In the genomic region with DNA sequence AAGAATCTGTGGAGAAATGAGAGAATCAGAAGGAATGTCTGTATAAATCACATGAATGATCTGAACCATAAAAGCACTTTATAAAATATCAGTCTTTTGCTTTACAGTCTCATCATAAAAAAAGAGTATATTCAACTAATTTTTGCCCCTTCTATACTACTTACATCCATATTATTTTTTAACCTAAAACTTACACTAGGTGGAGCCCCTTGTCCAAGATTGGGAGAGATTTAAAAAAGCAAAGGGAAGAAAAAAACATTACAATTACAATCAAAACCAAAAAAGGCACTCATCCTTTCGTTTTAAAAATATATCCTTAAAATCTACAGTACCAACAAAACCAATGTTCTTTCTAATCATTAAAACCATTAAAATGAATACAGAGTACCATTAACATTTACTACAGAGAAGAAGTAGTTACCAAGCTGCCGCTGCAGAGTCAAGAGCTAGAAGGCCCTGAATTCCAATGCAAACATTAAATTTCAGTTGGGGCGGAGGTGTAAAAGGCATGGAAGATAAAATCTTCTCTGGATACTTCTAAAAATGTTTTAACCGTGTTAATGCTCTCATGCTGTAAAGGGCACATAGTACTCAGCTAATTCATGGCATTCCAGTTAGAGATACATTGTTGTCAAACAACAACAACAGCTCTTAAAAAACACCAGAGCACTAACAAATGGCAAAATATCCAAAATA, we compare ENCODE assay signal across 8 cellular contexts. TPM values are rescaled to one million over a fixed set of nuclear protein-coding genes. Genes with fewer than 3 reads are reported as not detected.
DNase-seq lines count a peak whose midpoint lies in the region; ATAC-seq lines count a peak whose summit lies in the region.

No MANE protein-coding gene starts in this region.

- intact Hi-C loops in sciatic nerve (cut with DNase I): no loop called here

- peak; percentile 6 for DNase-seq in NCI-H1436 (lab: John Stamatoyannopoulos, UW)
- no peak for DNase-seq in NCI-H1436 treated with DMSO at 0.1 percent for 48 hours (lab: John Stamatoyannopoulos, UW)
- DNase-seq in NCI-H2196 treated with DMSO at 0.1 percent for 48 hours (lab: John Stamatoyannopoulos, UW; ENCODE audit: unreplicated experiment): peak; percentile 6
- DNase-seq in dermis blood vessel endothelial cell: peak; percentile 34
- DNase-seq in pons (ENCODE audit: low spot score): peak; percentile 61
- no peak for DNase-seq in sciatic nerve (ENCODE audit: low spot score)
- no peak for DNase-seq in effector CD4-positive, alpha-beta T cell
- DNase-seq in islet precursor cell: no peak

- ATAC-seq in sciatic nerve: no peak

RNA-seq across cellular contexts. Expression of a gene that starts 56.7 kb away (rescaled TPM):
- total RNA-seq in dermis blood vessel endothelial cell (38.1 and 42.1 TPM in 2 replicates), sciatic nerve (73.1 TPM)

Comparison
In these comparisons a context has a peak if more than half of its experiments do, and no peak if none do; other contexts are left out.
1. DNase-seq: peak in NCI-H1436 (single experiment), NCI-H2196 treated with DMSO at 0.1 percent for 48 hours (single experiment), dermis blood vessel endothelial cell (single experiment) and pons (single experiment); none in NCI-H1436 treated with DMSO at 0.1 percent for 48 hours (single experiment), sciatic nerve (single experiment), effector CD4-positive, alpha-beta T cell (single experiment) and islet precursor cell (single experiment).